2 cellular contexts compared by ENCODE assay signal in genomic region chr17:8253801-8254200, GRCh38.
TF ChIP-seq lines count a peak whose summit lies in the region.

No MANE protein-coding gene starts in this region.

TF ChIP-seq in SK-N-SH treated with all-trans-retinoic acid at 6 μM for 48 hours, 23 proteins besides CTCF, POLR2A, EP300 and RAD21:
- no peak for TF ChIP-seq PATZ1 (CRISPR knock-in tag; IDR thresholded peaks at IDR 0.05; ENCODE audit: borderline replicate concordance)
- TF ChIP-seq TOX (CRISPR knock-in tag; IDR thresholded peaks at IDR 0.05; ENCODE audit: borderline replicate concordance) = no peak
- TF ChIP-seq ZC3H10 (CRISPR knock-in tag; IDR thresholded peaks at IDR 0.05) = no peak
- TF ChIP-seq ESRRG (CRISPR knock-in tag; IDR thresholded peaks at IDR 0.05) = no peak
- no peak for TF ChIP-seq ZNF565 (CRISPR knock-in tag; conservative IDR thresholded peaks at IDR 0.05; ENCODE audit: low read depth)
- no peak for TF ChIP-seq RARB (CRISPR knock-in tag; IDR thresholded peaks at IDR 0.05)
- TF ChIP-seq PPARA (CRISPR knock-in tag; IDR thresholded peaks at IDR 0.05; ENCODE audit: borderline replicate concordance) = no peak
- TF ChIP-seq CSDC2 (CRISPR knock-in tag; IDR thresholded peaks at IDR 0.05) = no peak
- TF ChIP-seq OSR1 (CRISPR knock-in tag; IDR thresholded peaks at IDR 0.05) = no peak
- no peak for TF ChIP-seq ZNF70 (CRISPR knock-in tag; IDR thresholded peaks at IDR 0.05)
- TF ChIP-seq TSHZ2 (CRISPR knock-in tag; IDR thresholded peaks at IDR 0.05) = no peak

TF ChIP-seq in HepG2, 621 proteins besides CTCF, POLR2A, EP300 and RAD21:
- TF ChIP-seq STAG1 (CRISPR knock-in tag; IDR thresholded peaks at IDR 0.05) (peak; percentile 28), ZNF280B (CRISPR knock-in tag; IDR thresholded peaks at IDR 0.05; ENCODE audit: borderline replicate concordance) (no peak), SP2 (CRISPR knock-in tag; IDR thresholded peaks at IDR 0.05) (no peak), JDP2 (CRISPR knock-in tag; IDR thresholded peaks at IDR 0.05; ENCODE audit: borderline replicate concordance) (no peak), ZNF562 (CRISPR knock-in tag; IDR thresholded peaks at IDR 0.05; ENCODE audit: borderline replicate concordance) (no peak), KAT7 (CRISPR knock-in tag; IDR thresholded peaks at IDR 0.05; ENCODE audit: borderline replicate concordance) (no peak), HNRNPL (IDR thresholded peaks at IDR 0.05; ENCODE audit: low read depth, low read length) (no peak)
